Comparison of ENCODE assay signal across 14 cellular contexts in genomic region chr4:17055788-17056187, GRCh38.
DNase-seq lines count a peak whose midpoint lies in the region; ATAC-seq and TF ChIP-seq lines count a peak whose summit lies in the region.
"Had no signal": no experiment of that assay in that cellular context is flagged by ENCODE, and none has a peak within 500 bp of the region (broad histone marks: within the 10 kb centered on the region; RNA-seq: fewer than 3 reads in every experiment).

No MANE protein-coding gene starts in this region.

- H3K4me1 ChIP-seq in right atrium auricular region: peaks cover 0 to 5% of the 10 kb centered on the region in 2 donors
- H3K4me1 ChIP-seq: sigmoid colon had no signal

- H3K9me3 ChIP-seq in right atrium auricular region: no peaks in the 10 kb centered on the region
- H3K9me3 ChIP-seq: mucosa of descending colon, sigmoid colon had no signal

- in situ Hi-C loops in astrocyte of the spinal cord (cut with HindIII; ENCODE audit: low sequenced_read_pairs): no loop called here

- TF ChIP-seq CTCF in astrocyte of the spinal cord (IDR thresholded peaks at IDR 0.05; ENCODE audit: low read depth, low read length) (no peak), right atrium auricular region (IDR thresholded peaks at IDR 0.05) (no peak)

- no peak overlapping the region for H3K27ac ChIP-seq in right atrium auricular region
- H3K27ac ChIP-seq: sigmoid colon had no signal

- DNase-seq in AG08395 (ENCODE audit: low spot score): peak; percentile 87
- peak; percentile 34 for DNase-seq in HS-27A (ENCODE audit: low read depth)
- peak; percentile 89 for DNase-seq in astrocyte of the spinal cord (ENCODE audit: low read depth, low spot score)
- DNase-seq in hepatic stellate cell (ENCODE audit: low spot score): peak; percentile 61
- DNase-seq in GDM1 (lab: John Stamatoyannopoulos, UW): no peak
- DNase-seq in right atrium auricular region (ENCODE audit: low spot score): no peak
- DNase-seq: activated CD8-positive, alpha-beta memory T cell treated with anti-CD3 and anti-CD28 coated beads, Interleukin-2, amount 10 ng/mL, durations not matched to agents 7 days and 5 days; activated naive CD8-positive, alpha-beta T cell treated with anti-CD3 and anti-CD28 coated beads for 36 hours; C1 segment of cervical spinal cord; effector memory CD4-positive, alpha-beta T cell; mucosa of descending colon; sigmoid colon had no signal

- ATAC-seq in GM19324 (IDR thresholded peaks at IDR 0.05; ENCODE audit: low FRiP score, unreplicated experiment) (no peak), HG02763 (IDR thresholded peaks at IDR 0.05; ENCODE audit: unreplicated experiment) (no peak)
- ATAC-seq: activated CD8-positive, alpha-beta memory T cell treated with anti-CD3 and anti-CD28 coated beads, Interleukin-2, amount 10 ng/mL, durations not matched to agents 7 days and 5 days; mucosa of descending colon had no signal

- H3K27me3 ChIP-seq in right atrium auricular region: no peaks in the 10 kb centered on the region
- H3K27me3 ChIP-seq: sigmoid colon had no signal

- H3K36me3 ChIP-seq in right atrium auricular region: no peaks in the 10 kb centered on the region
- H3K36me3 ChIP-seq: sigmoid colon had no signal

- H3K4me3 ChIP-seq in astrocyte of the spinal cord (ENCODE audit: low read depth, low read length): no peak overlapping the region
- H3K4me3 ChIP-seq in right atrium auricular region: no peak overlapping the region
- H3K4me3 ChIP-seq: mucosa of descending colon, sigmoid colon had no signal

Comparison
In these comparisons a context has a peak if more than half of its experiments do, and no peak if none do; other contexts are left out.
1. DNase-seq: peak in AG08395 (single experiment), HS-27A (single experiment), astrocyte of the spinal cord (single experiment) and hepatic stellate cell (single experiment); none in GDM1 (single experiment) and right atrium auricular region (single experiment).